ENCODE assay signal across 10 cellular contexts in genomic region chr2:1593371-1594205, GRCh38.
A peak's percentile ranks its signal among the peaks of the same experiment; 100 is the strongest.
DNase-seq lines count a peak whose midpoint lies in the region; ATAC-seq lines count a peak whose summit lies in the region.
"Had no signal": no experiment of that assay in that cellular context is flagged by ENCODE, and none has a peak within 500 bp of the region (broad histone marks: within the 10 kb centered on the region; RNA-seq: fewer than 3 reads in every experiment).

No MANE protein-coding gene starts in this region.

- H3K4me3 ChIP-seq in aorta (ENCODE audit: low read length in 2 of 2), result no peak overlapping the region

- H3K27me3 Mint-ChIP-seq in activated naive CD8-positive, alpha-beta T cell treated with anti-CD3 and anti-CD28 coated beads for 36 hours, result peaks cover 20% of the 10 kb centered on the region
- H3K27me3 Mint-ChIP-seq in activated naive CD8-positive, alpha-beta T cell treated with anti-CD3 and anti-CD28 coated beads, Interleukin-2, amount 50 U/mL, for 24 hours, result peaks cover 15% of the 10 kb centered on the region
- H3K27me3 Mint-ChIP-seq in activated CD8-positive, alpha-beta T cell treated with anti-CD3 and anti-CD28 coated beads, Interleukin-2, amount 10 ng/mL, durations not matched to agents 7 days and 5 days (ENCODE audit: low read depth), result no peaks in the 10 kb centered on the region
- H3K27me3 Mint-ChIP-seq: dendritic cell treated with granulocyte-macrophage colony-stimulating factor and Interleukin-4, amounts not matched to agents 40 ng/mL and 50 ng/mL, for 4 days had no signal

- no peaks in the 10 kb centered on the region for H3K36me3 ChIP-seq in aorta (ENCODE audit: control insufficient read depth in 1 of 2, insufficient read depth in 2 of 2, low read length in 1 of 2)

- intact Hi-C loops in aorta (cut with DNase I), result loop anchor here (2.0 to 5.0 kb wide), 6 partner anchors 57 to 224 kb away; no protein-coding TSS in a partner anchor

- DNase-seq in activated naive CD8-positive, alpha-beta T cell treated with anti-CD3 and anti-CD28 coated beads for 36 hours, result peak; percentile 20
- DNase-seq in activated naive CD8-positive, alpha-beta T cell treated with anti-CD3 and anti-CD28 coated beads, Interleukin-2, amount 50 U/mL, for 24 hours, result no peak
- DNase-seq in T1000 (lab: John Stamatoyannopoulos, UW), result peak; percentile 74
- DNase-seq in iPS-NIHi7 (ENCODE audit: extremely low spot score), result peak; percentile 53
- DNase-seq in aorta, result peak; percentile 67 to 71
- no peak for DNase-seq in activated CD8-positive, alpha-beta T cell treated with anti-CD3 and anti-CD28 coated beads, Interleukin-2, amount 10 ng/mL, durations not matched to agents 7 days and 5 days
- no peak for DNase-seq in activated gamma-delta T cell (lab: John Stamatoyannopoulos, UW)
- DNase-seq in effector CD8-positive, alpha-beta T cell (lab: John Stamatoyannopoulos, UW), result no peak
- DNase-seq: NCI-H1105 had no signal

- no peaks in the 10 kb centered on the region for H3K27me3 ChIP-seq in aorta (ENCODE audit: control insufficient read depth in 1 of 2, insufficient read depth in 2 of 2, low read length in 1 of 2)

- ATAC-seq in activated naive CD8-positive, alpha-beta T cell treated with anti-CD3 and anti-CD28 coated beads, Interleukin-2, amount 50 U/mL, for 24 hours, result no peak
- peak; percentile 20 for ATAC-seq in aorta (ENCODE audit: low FRiP score)
- ATAC-seq in activated CD8-positive, alpha-beta T cell treated with anti-CD3 and anti-CD28 coated beads, Interleukin-2, amount 10 ng/mL, durations not matched to agents 7 days and 5 days, result no peak

- no peaks in the 10 kb centered on the region for H3K9me3 Mint-ChIP-seq in activated naive CD8-positive, alpha-beta T cell treated with anti-CD3 and anti-CD28 coated beads for 36 hours
- no peaks in the 10 kb centered on the region for H3K9me3 Mint-ChIP-seq in activated naive CD8-positive, alpha-beta T cell treated with anti-CD3 and anti-CD28 coated beads, Interleukin-2, amount 50 U/mL, for 24 hours
- no peaks in the 10 kb centered on the region for H3K9me3 Mint-ChIP-seq in activated CD8-positive, alpha-beta T cell treated with anti-CD3 and anti-CD28 coated beads, Interleukin-2, amount 10 ng/mL, durations not matched to agents 7 days and 5 days (ENCODE audit: insufficient read depth)
- H3K9me3 Mint-ChIP-seq: dendritic cell treated with granulocyte-macrophage colony-stimulating factor and Interleukin-4, amounts not matched to agents 40 ng/mL and 50 ng/mL, for 4 days had no signal

- H3K9me3 ChIP-seq in aorta (ENCODE audit: control insufficient read depth, low read length), result no peaks in the 10 kb centered on the region

- H3K27ac ChIP-seq in aorta (ENCODE audit: low read depth in 1 of 2, low read length in 2 of 2), result no peak overlapping the region

- WGBS in aorta, 2 donors, result 35 to 38% methylated on average over 19 of the region's 19 CpGs

- H3K4me1 ChIP-seq in aorta (ENCODE audit: control insufficient read depth in 1 of 2, insufficient read depth in 2 of 2, low read length in 2 of 2), result no peaks in the 10 kb centered on the region

- H3K4me3 Mint-ChIP-seq in activated naive CD8-positive, alpha-beta T cell treated with anti-CD3 and anti-CD28 coated beads for 36 hours, result no peak overlapping the region
- H3K4me3 Mint-ChIP-seq in activated naive CD8-positive, alpha-beta T cell treated with anti-CD3 and anti-CD28 coated beads, Interleukin-2, amount 50 U/mL, for 24 hours, result no peak overlapping the region
- H3K4me3 Mint-ChIP-seq in activated CD8-positive, alpha-beta T cell treated with anti-CD3 and anti-CD28 coated beads, Interleukin-2, amount 10 ng/mL, durations not matched to agents 7 days and 5 days, result no peak overlapping the region
- H3K4me3 Mint-ChIP-seq: dendritic cell treated with granulocyte-macrophage colony-stimulating factor and Interleukin-4, amounts not matched to agents 40 ng/mL and 50 ng/mL, for 4 days had no signal

- no peaks in the 10 kb centered on the region for H3K36me3 Mint-ChIP-seq in activated naive CD8-positive, alpha-beta T cell treated with anti-CD3 and anti-CD28 coated beads for 36 hours
- no peaks in the 10 kb centered on the region for H3K36me3 Mint-ChIP-seq in activated naive CD8-positive, alpha-beta T cell treated with anti-CD3 and anti-CD28 coated beads, Interleukin-2, amount 50 U/mL, for 24 hours (ENCODE audit: low read depth)
- H3K36me3 Mint-ChIP-seq in activated CD8-positive, alpha-beta T cell treated with anti-CD3 and anti-CD28 coated beads, Interleukin-2, amount 10 ng/mL, durations not matched to agents 7 days and 5 days (ENCODE audit: low read depth), result no peaks in the 10 kb centered on the region

- H3K27ac Mint-ChIP-seq in activated naive CD8-positive, alpha-beta T cell treated with anti-CD3 and anti-CD28 coated beads for 36 hours, result no peak overlapping the region
- no peak overlapping the region for H3K27ac Mint-ChIP-seq in activated naive CD8-positive, alpha-beta T cell treated with anti-CD3 and anti-CD28 coated beads, Interleukin-2, amount 50 U/mL, for 24 hours
- no peak overlapping the region for H3K27ac Mint-ChIP-seq in activated CD8-positive, alpha-beta T cell treated with anti-CD3 and anti-CD28 coated beads, Interleukin-2, amount 10 ng/mL, durations not matched to agents 7 days and 5 days
- H3K27ac Mint-ChIP-seq: dendritic cell treated with granulocyte-macrophage colony-stimulating factor and Interleukin-4, amounts not matched to agents 40 ng/mL and 50 ng/mL, for 4 days had no signal

- CTCF ChIA-PET in activated CD8-positive, alpha-beta T cell treated with anti-CD3 and anti-CD28 coated beads, Interleukin-2, amount 10 ng/mL, durations not matched to agents 7 days and 5 days (lab: Charles Lee), result no interaction called here

- POLR2A ChIA-PET in activated CD8-positive, alpha-beta T cell treated with anti-CD3 and anti-CD28 coated beads, Interleukin-2, amount 10 ng/mL, durations not matched to agents 7 days and 5 days (lab: Charles Lee), result no interaction called here

- peaks cover 2% of the 10 kb centered on the region for H3K4me1 Mint-ChIP-seq in activated naive CD8-positive, alpha-beta T cell treated with anti-CD3 and anti-CD28 coated beads for 36 hours
- peaks cover 3% of the 10 kb centered on the region for H3K4me1 Mint-ChIP-seq in activated naive CD8-positive, alpha-beta T cell treated with anti-CD3 and anti-CD28 coated beads, Interleukin-2, amount 50 U/mL, for 24 hours
- H3K4me1 Mint-ChIP-seq in activated CD8-positive, alpha-beta T cell treated with anti-CD3 and anti-CD28 coated beads, Interleukin-2, amount 10 ng/mL, durations not matched to agents 7 days and 5 days (ENCODE audit: low read depth), result no peaks in the 10 kb centered on the region

Comparison
In these comparisons a context has a peak if more than half of its experiments do, and no peak if none do; other contexts are left out.
1. DNase-seq: peak in activated naive CD8-positive, alpha-beta T cell treated with anti-CD3 and anti-CD28 coated beads for 36 hours (single experiment), T1000 (single experiment), iPS-NIHi7 (single experiment) and aorta (2 of 2); none in activated naive CD8-positive, alpha-beta T cell treated with anti-CD3 and anti-CD28 coated beads, Interleukin-2, amount 50 U/mL, for 24 hours (single experiment), activated CD8-positive, alpha-beta T cell treated with anti-CD3 and anti-CD28 coated beads, Interleukin-2, amount 10 ng/mL, durations not matched to agents 7 days and 5 days (single experiment), activated gamma-delta T cell (single experiment) and effector CD8-positive, alpha-beta T cell (single experiment).